Comparison of ENCODE assay signal across 25 cellular contexts in the genomic region with DNA sequence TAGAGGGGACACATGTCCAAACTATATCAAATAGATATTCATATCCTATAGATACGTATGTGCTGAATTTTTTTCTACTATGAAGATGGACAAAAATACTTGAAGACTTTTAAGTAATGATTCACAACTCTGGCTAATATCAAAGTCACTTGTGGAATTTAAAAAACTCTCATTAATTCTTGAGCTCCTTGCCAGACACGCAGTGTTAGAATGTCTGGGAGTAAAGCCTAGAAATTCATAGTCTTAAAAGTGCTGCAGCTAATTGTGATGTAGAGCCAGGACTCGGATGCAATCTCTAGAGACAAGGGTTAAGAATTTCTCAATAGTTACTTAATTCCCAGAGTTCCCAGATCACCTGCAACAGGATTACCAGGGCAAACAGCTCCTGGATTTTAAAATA.
DNase-seq lines count a peak whose midpoint lies in the region; ATAC-seq and TF ChIP-seq lines count a peak whose summit lies in the region.
"Had no signal": no experiment of that assay in that cellular context is flagged by ENCODE, and none has a peak within 500 bp of the region (broad histone marks: within the 10 kb centered on the region; RNA-seq: fewer than 3 reads in every experiment).

No MANE protein-coding gene starts in this region.

- peaks cover 19% of the 10 kb centered on the region for H3K4me1 ChIP-seq in OCI-LY7 (ENCODE audit: insufficient read depth, low read length, poor library complexity, severe bottlenecking)
- no peaks in the 10 kb centered on the region for H3K4me1 ChIP-seq in CD8-positive, alpha-beta T cell (ENCODE audit: insufficient read depth, low read length)
- H3K4me1 ChIP-seq: heart right ventricle, pancreas, SJCRH30, upper lobe of left lung had no signal

- no TSS peak for BruUV-seq in OCI-LY7 (replicated peaks; lab: Mats Ljungman, UMichigan)

- H3K27me3 ChIP-seq in CD8-positive, alpha-beta T cell (ENCODE audit: insufficient read depth, low read length) = no peaks in the 10 kb centered on the region
- H3K27me3 ChIP-seq: heart right ventricle, pancreas, SJCRH30, upper lobe of left lung had no signal

- no peak for TF ChIP-seq CTCF in OCI-LY7 (conservative IDR thresholded peaks at IDR 0.05; ENCODE audit: low read length)
- TF ChIP-seq CTCF in CD8-positive, alpha-beta T cell (IDR thresholded peaks at IDR 0.05) = no peak

- no peak overlapping the region; the same call in 1 of the 2 replicates for H3K4me2 ChIP-seq in OCI-LY7 (ENCODE audit: low read length)

- H3K36me3 Mint-ChIP-seq in CD8-positive, alpha-beta T cell = no peaks in the 10 kb centered on the region
- H3K36me3 Mint-ChIP-seq: CD4-positive, CD25-positive, alpha-beta regulatory T cell; natural killer cell had no signal

- POLR2A ChIA-PET in OCI-LY7 (lab: Charles Lee) = interaction anchor here (0.7 to 1.0 kb wide), 2 partner anchors 10 to 20 kb away, joined by 3 to 5 read pairs; no protein-coding TSS in a partner anchor
- POLR2A ChIA-PET in CD8-positive, alpha-beta T cell (lab: Charles Lee) = no interaction called here

- peak overlapping the region; percentile 2 for H3K4me3 ChIP-seq in OCI-LY7 (ENCODE audit: low read depth, low read length, poor library complexity, severe bottlenecking)
- H3K4me3 ChIP-seq in CD8-positive, alpha-beta T cell (ENCODE audit: low read depth, low read length) = no peak overlapping the region
- H3K4me3 ChIP-seq: heart right ventricle, pancreas, SJCRH30, upper lobe of left lung had no signal

- intact Hi-C loops in Right ventricle myocardium superior (cut with DNase I) = no loop called here
- intact Hi-C loops in Right ventricle myocardium inferior (cut with DNase I) = no loop called here
- intact Hi-C loops in OCI-LY7 (cut with micrococcal nuclease; ENCODE audit: unreplicated experiment) = no loop called here
- intact Hi-C loops in CD8-positive, alpha-beta T cell (cut with DNase I, micrococcal nuclease) = no loop called here

- no peak overlapping the region for H3K4me3 Mint-ChIP-seq in CD8-positive, alpha-beta T cell
- H3K4me3 Mint-ChIP-seq: activated B cell treated with CpG ODN at 0.5 μM for 24 hours; activated CD4-positive, alpha-beta memory T cell treated with anti-CD3 and anti-CD28 coated beads, Interleukin-2, amount 10 ng/mL, durations not matched to agents 7 days and 5 days; CD4-positive, CD25-positive, alpha-beta regulatory T cell; natural killer cell had no signal

- H3K27ac ChIP-seq in OCI-LY7 (ENCODE audit: low read depth, low read length, poor library complexity, severe bottlenecking) = no peak overlapping the region
- H3K27ac ChIP-seq in CD8-positive, alpha-beta T cell (ENCODE audit: low read depth, low read length) = no peak overlapping the region
- H3K27ac ChIP-seq: heart right ventricle, pancreas, SJCRH30, upper lobe of left lung had no signal

- CTCF ChIA-PET in OCI-LY7 (lab: Charles Lee; ENCODE audit: unreplicated experiment) = no interaction called here
- CTCF ChIA-PET in CD8-positive, alpha-beta T cell (lab: Charles Lee) = no interaction called here

- H3K79me2 ChIP-seq in OCI-LY7 (ENCODE audit: insufficient read depth, low read depth, low read length) = no peaks in the 10 kb centered on the region

- H4K20me1 ChIP-seq in OCI-LY7 (ENCODE audit: insufficient read depth, low read length) = no peaks in the 10 kb centered on the region

- no peak for DNase-seq in Right ventricle myocardium superior
- DNase-seq in Right ventricle myocardium inferior (ENCODE audit: missing footprints) = no peak
- DNase-seq in OCI-LY7 (ENCODE audit: low spot score) = no peak
- peak; percentile 19 for DNase-seq in kidney glomerular epithelial cell (lab: John Stamatoyannopoulos, UW)
- no peak for DNase-seq in UCSD-AML1 (lab: John Stamatoyannopoulos, UW; ENCODE audit: unreplicated experiment)
- no peak for DNase-seq in NCI-H146 (lab: John Stamatoyannopoulos, UW)
- DNase-seq in CD8-positive, alpha-beta T cell = no peak
- DNase-seq: activated B cell treated with CpG ODN at 0.5 μM for 24 hours; activated CD4-positive, alpha-beta memory T cell treated with anti-CD3 and anti-CD28 coated beads, Interleukin-2, amount 10 ng/mL, durations not matched to agents 7 days and 5 days; activated naive CD4-positive, alpha-beta T cell treated with Interleukin-2 at 50 U/mL for 16 hours; activated T-cell treated with anti-CD3 and anti-CD28 coated beads, Interleukin-2, amount 50 U/mL, for 1 hour; anterior cingulate cortex; CD4-positive, CD25-positive, alpha-beta regulatory T cell; DMS153; effector CD8-positive, alpha-beta T cell; heart right ventricle; natural killer cell; NCI-H1092 treated with DMSO at 0.1 percent for 48 hours; NCI-H748 treated with DMSO at 0.1 percent for 48 hours; pancreas; SJCRH30; stimulated activated naive CD8-positive, alpha-beta T cell treated with anti-CD3 and anti-CD28 coated beads, Interleukin-15, Interleukin-2, amounts not matched to agents 100 U/mL and 50 U/mL, for 24 hours; T-helper 2 cell; upper lobe of left lung had no signal

- peaks cover 7% of the 10 kb centered on the region; the same call in 1 of the 2 replicates for H3K9me3 ChIP-seq in OCI-LY7 (ENCODE audit: low read length)
- no peaks in the 10 kb centered on the region for H3K9me3 ChIP-seq in CD8-positive, alpha-beta T cell (ENCODE audit: low read length)
- H3K9me3 ChIP-seq: heart right ventricle, pancreas, SJCRH30, upper lobe of left lung had no signal

- peak overlapping the region; percentile 87; the same call in 1 of the 2 replicates for H2AFZ ChIP-seq in OCI-LY7 (ENCODE audit: low read length)

- no peaks in the 10 kb centered on the region for H3K4me1 Mint-ChIP-seq in CD8-positive, alpha-beta T cell (ENCODE audit: low read depth)
- H3K4me1 Mint-ChIP-seq: activated B cell treated with CpG ODN at 0.5 μM for 24 hours; activated CD4-positive, alpha-beta memory T cell treated with anti-CD3 and anti-CD28 coated beads, Interleukin-2, amount 10 ng/mL, durations not matched to agents 7 days and 5 days; CD4-positive, CD25-positive, alpha-beta regulatory T cell had no signal

- no peak overlapping the region for H3K27ac Mint-ChIP-seq in CD8-positive, alpha-beta T cell
- H3K27ac Mint-ChIP-seq: activated B cell treated with CpG ODN at 0.5 μM for 24 hours; activated CD4-positive, alpha-beta memory T cell treated with anti-CD3 and anti-CD28 coated beads, Interleukin-2, amount 10 ng/mL, durations not matched to agents 7 days and 5 days; CD4-positive, CD25-positive, alpha-beta regulatory T cell; natural killer cell had no signal

- no peaks in the 10 kb centered on the region for H3K9me3 Mint-ChIP-seq in CD8-positive, alpha-beta T cell
- H3K9me3 Mint-ChIP-seq: activated B cell treated with CpG ODN at 0.5 μM for 24 hours; activated CD4-positive, alpha-beta memory T cell treated with anti-CD3 and anti-CD28 coated beads, Interleukin-2, amount 10 ng/mL, durations not matched to agents 7 days and 5 days; CD4-positive, CD25-positive, alpha-beta regulatory T cell; natural killer cell had no signal

- no peaks in the 10 kb centered on the region for H3K9me2 ChIP-seq in OCI-LY7 (ENCODE audit: insufficient read depth, low read length)

- peaks cover 4% of the 10 kb centered on the region for H3K27me3 Mint-ChIP-seq in CD8-positive, alpha-beta T cell (ENCODE audit: low read depth)
- H3K27me3 Mint-ChIP-seq: activated B cell treated with CpG ODN at 0.5 μM for 24 hours; CD4-positive, CD25-positive, alpha-beta regulatory T cell had no signal

- ATAC-seq in Right ventricle myocardium superior (ENCODE audit: poor library complexity) (peak; percentile 18), Right ventricle myocardium inferior (no peak), HG02870 (IDR thresholded peaks at IDR 0.05; ENCODE audit: unreplicated experiment) (no peak)
- no peak for ATAC-seq in CD8-positive, alpha-beta T cell
- ATAC-seq: heart right ventricle; natural killer cell; pancreas; stimulated activated naive CD8-positive, alpha-beta T cell treated with anti-CD3 and anti-CD28 coated beads, Interleukin-15, Interleukin-2, amounts not matched to agents 100 U/mL and 50 U/mL, for 24 hours had no signal

- H3K36me3 ChIP-seq in OCI-LY7 (ENCODE audit: insufficient read depth, low read length) = no peaks in the 10 kb centered on the region
- H3K36me3 ChIP-seq in CD8-positive, alpha-beta T cell (ENCODE audit: insufficient read depth, low read length) = no peaks in the 10 kb centered on the region
- H3K36me3 ChIP-seq: heart right ventricle, pancreas, SJCRH30, upper lobe of left lung had no signal
